ENCODE assay signal across 1 cellular context in the genomic region with DNA sequence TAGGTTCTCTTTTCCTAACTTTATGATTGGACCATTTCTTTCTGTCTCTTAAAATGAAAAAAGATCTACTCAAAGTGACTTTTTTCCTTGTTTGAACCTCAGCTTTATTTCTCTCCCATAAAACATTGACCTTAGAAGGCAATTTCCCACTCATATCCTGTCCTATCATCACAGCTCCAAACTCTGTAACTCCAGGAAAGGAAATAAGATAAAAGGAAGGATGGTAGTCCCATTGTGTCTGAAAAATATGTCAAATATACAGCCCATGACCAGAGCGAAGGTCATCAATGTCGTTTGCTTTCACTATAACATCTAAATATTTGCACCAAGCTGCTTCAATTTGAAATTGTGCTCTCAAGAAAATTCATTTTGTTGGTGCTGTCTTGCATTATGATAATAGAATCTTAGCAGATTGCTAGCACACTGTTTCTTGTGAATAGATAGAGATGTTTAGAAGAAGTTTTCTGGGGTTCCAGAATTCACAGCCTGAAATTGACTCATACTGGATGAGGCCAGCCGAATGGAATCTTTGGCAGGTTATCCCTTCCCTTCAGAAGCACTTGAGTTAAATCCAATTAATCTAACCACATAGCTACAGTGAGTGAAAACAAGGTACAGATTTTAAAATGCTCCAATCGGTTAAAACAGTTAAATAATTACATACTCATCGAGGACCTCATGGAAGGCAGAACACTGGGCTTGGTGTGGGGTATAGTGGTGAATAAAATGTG.
TF ChIP-seq lines count a peak whose summit lies in the region.

No MANE protein-coding gene starts in this region.

TF ChIP-seq in HCT116, 20 proteins besides CTCF, POLR2A, EP300 and RAD21:
- no peak for TF ChIP-seq SRF (IDR thresholded peaks at IDR 0.05; ENCODE audit: low read depth)
- TF ChIP-seq FOSL1 (IDR thresholded peaks at IDR 0.05; ENCODE audit: low read depth) = 0 out of 2 replicates have a peak, but pooled peaks have one; percentile 13
- no peak for TF ChIP-seq TCF7L2 (IDR thresholded peaks at IDR 0.05; ENCODE audit: borderline replicate concordance, extremely low read depth, insufficient read depth, insufficient read length)
- no peak for TF ChIP-seq EGR1 (IDR thresholded peaks at IDR 0.05; ENCODE audit: low read depth)
- TF ChIP-seq, protein P1, sequence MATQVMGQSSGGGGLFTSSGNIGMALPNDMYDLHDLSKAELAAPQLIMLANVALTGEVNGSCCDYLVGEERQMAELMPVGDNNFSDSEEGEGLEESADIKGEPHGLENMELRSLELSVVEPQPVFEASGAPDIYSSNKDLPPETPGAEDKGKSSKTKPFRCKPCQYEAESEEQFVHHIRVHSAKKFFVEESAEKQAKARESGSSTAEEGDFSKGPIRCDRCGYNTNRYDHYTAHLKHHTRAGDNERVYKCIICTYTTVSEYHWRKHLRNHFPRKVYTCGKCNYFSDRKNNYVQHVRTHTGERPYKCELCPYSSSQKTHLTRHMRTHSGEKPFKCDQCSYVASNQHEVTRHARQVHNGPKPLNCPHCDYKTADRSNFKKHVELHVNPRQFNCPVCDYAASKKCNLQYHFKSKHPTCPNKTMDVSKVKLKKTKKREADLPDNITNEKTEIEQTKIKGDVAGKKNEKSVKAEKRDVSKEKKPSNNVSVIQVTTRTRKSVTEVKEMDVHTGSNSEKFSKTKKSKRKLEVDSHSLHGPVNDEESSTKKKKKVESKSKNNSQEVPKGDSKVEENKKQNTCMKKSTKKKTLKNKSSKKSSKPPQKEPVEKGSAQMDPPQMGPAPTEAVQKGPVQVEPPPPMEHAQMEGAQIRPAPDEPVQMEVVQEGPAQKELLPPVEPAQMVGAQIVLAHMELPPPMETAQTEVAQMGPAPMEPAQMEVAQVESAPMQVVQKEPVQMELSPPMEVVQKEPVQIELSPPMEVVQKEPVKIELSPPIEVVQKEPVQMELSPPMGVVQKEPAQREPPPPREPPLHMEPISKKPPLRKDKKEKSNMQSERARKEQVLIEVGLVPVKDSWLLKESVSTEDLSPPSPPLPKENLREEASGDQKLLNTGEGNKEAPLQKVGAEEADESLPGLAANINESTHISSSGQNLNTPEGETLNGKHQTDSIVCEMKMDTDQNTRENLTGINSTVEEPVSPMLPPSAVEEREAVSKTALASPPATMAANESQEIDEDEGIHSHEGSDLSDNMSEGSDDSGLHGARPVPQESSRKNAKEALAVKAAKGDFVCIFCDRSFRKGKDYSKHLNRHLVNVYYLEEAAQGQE (IDR thresholded peaks at IDR 0.05; ENCODE audit: low read depth) = no peak
- TF ChIP-seq ZNF274 (IDR thresholded peaks at IDR 0.05; ENCODE audit: low read depth, low read length) = no peak
- TF ChIP-seq ELF1 (IDR thresholded peaks at IDR 0.05; ENCODE audit: borderline replicate concordance, low read depth) = no peak
- TF ChIP-seq, protein P2, sequence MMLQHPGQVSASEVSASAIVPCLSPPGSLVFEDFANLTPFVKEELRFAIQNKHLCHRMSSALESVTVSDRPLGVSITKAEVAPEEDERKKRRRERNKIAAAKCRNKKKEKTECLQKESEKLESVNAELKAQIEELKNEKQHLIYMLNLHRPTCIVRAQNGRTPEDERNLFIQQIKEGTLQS (IDR thresholded peaks at IDR 0.05) = no peak
